In genomic region chr6:13349811-13350506, GRCh38 we compare ENCODE assay signal across 18 cellular contexts.
"Had no signal": no experiment of that assay in that cellular context is flagged by ENCODE, and none has a peak within 500 bp of the region (broad histone marks: within the 10 kb centered on the region; RNA-seq: fewer than 3 reads in every experiment).

No MANE protein-coding gene starts in this region.

- H3K27me3 ChIP-seq: adrenal gland, brain microvascular endothelial cell, gastroesophageal sphincter, ovary, upper lobe of left lung had no signal

- H3K27ac ChIP-seq: adrenal gland, brain microvascular endothelial cell, gastroesophageal sphincter, ovary, upper lobe of left lung had no signal

- FAIRE-seq: islet of Langerhans, TTC549 had no signal

- DNase-seq: activated CD4-positive, alpha-beta T cell treated with anti-CD3 and anti-CD28 coated beads for 4 hours; activated CD8-positive, alpha-beta T cell treated with anti-CD3 and anti-CD28 coated beads for 36 hours; activated effector memory CD4-positive, alpha-beta T cell treated with anti-CD3 and anti-CD28 coated beads, Interleukin-2, amount 50 U/mL, for 16 hours; activated T-cell treated with anti-CD3 and anti-CD28 coated beads, Interleukin-2, amount 50 U/mL, for 4 hours; adrenal gland; brain microvascular endothelial cell; cerebellar nuclear complex; erythroblast; ovary; stimulated activated CD4-positive, alpha-beta T cell treated with anti-CD3 and anti-CD28 coated beads, Interleukin-15, amount 100 ng/mL, for 24 hours; stimulated activated CD4-positive, alpha-beta T cell treated with anti-CD3 and anti-CD28 coated beads, Interleukin-4, amount 100 ng/mL, for 1 hour; stimulated activated naive CD4-positive, alpha-beta T cell treated with Interleukin-2 at 50 U/mL for 16 hours; substantia nigra; SW 1271; upper lobe of left lung had no signal

- H3K36me3 ChIP-seq: adrenal gland, brain microvascular endothelial cell, gastroesophageal sphincter, ovary, upper lobe of left lung had no signal

- H3K4me3 ChIP-seq: adrenal gland, gastroesophageal sphincter, ovary, upper lobe of left lung had no signal

- H3K4me1 ChIP-seq: adrenal gland had no signal

- ATAC-seq: activated CD8-positive, alpha-beta T cell treated with anti-CD3 and anti-CD28 coated beads for 36 hours; activated T-cell treated with anti-CD3 and anti-CD28 coated beads, Interleukin-2, amount 50 U/mL, for 4 hours; gastroesophageal sphincter had no signal

- H3K9me3 ChIP-seq: adrenal gland, gastroesophageal sphincter, ovary, upper lobe of left lung had no signal
